24 cellular contexts compared by ENCODE assay signal in the genomic region with DNA sequence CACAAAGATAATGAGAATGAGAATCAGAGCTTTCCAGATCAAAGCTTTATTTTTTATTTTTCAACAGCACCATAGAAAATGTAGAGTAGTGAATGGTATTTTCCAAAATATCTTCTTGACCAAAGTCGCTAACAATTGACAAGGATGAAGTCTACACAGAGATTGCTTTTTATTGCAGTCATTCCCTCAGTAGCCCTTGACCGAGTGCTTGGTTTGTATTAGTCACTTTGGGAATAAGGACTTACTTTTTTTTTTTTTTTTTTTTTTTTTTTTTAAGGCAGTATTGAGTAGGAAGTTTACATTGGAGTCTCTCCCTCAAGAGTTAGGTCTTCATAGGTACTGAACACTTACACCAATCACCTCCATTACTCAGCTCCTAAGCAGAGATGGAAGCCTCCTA. TPM values are rescaled to one million over a fixed set of nuclear protein-coding genes. Genes with fewer than 3 reads are reported as not detected.
A peak's percentile ranks its signal among the peaks of the same experiment; 100 is the strongest.
DNase-seq lines count a peak whose midpoint lies in the region; ATAC-seq, FAIRE-seq and TF ChIP-seq lines count a peak whose summit lies in the region.
"Had no signal": no experiment of that assay in that cellular context is flagged by ENCODE, and none has a peak within 500 bp of the region (broad histone marks: within the 10 kb centered on the region; RNA-seq: fewer than 3 reads in every experiment).

No MANE protein-coding gene starts in this region.

- no peak overlapping the region for H3K9ac ChIP-seq in smooth muscle cell (ENCODE audit: low read depth)

- no peak for TF ChIP-seq EP300 in A549 (IDR thresholded peaks at IDR 0.05)

- POLR2A ChIA-PET in A549 (lab: Yijun Ruan, JAX), result no interaction called here

- H3K4me3 ChIP-seq in A549, result no peak overlapping the region
- no peak overlapping the region for H3K4me3 ChIP-seq in smooth muscle cell
- no peak overlapping the region for H3K4me3 ChIP-seq in prostate gland
- H3K4me3 ChIP-seq: K562, MG63, SK-N-MC had no signal

- H3K9me3 ChIP-seq in A549 (no peaks in the 10 kb centered on the region), smooth muscle cell (replicated peaks; ENCODE audit: low read depth) (no peaks in the 10 kb centered on the region), prostate gland (no peaks in the 10 kb centered on the region)
- H3K9me3 ChIP-seq: MG63 had no signal

- ATAC-seq in A549 (no peak), left colon (peak; percentile 66)
- ATAC-seq: HepG2, K562, Panc1 had no signal

- H3F3A ChIP-seq in smooth muscle cell (ENCODE audit: low read depth), result no peaks in the 10 kb centered on the region

- no peak overlapping the region for H3K4me2 ChIP-seq in A549
- H3K4me2 ChIP-seq in smooth muscle cell, result no peak overlapping the region

- TF ChIP-seq CTCF in A549 (IDR thresholded peaks at IDR 0.05), result no peak
- TF ChIP-seq CTCF in smooth muscle cell (IDR thresholded peaks at IDR 0.05; ENCODE audit: borderline replicate concordance, insufficient read depth, poor library complexity, severe bottlenecking), result no peak
- TF ChIP-seq CTCF in prostate gland (IDR thresholded peaks at IDR 0.05), result no peak

- CTCF ChIA-PET in A549 (lab: Yijun Ruan, JAX), result interaction anchor here (1.0 kb wide), 1 partner anchor 9 kb away, joined by 3 read pairs; no protein-coding TSS in a partner anchor

- DNase-seq in A549 (ENCODE audit: low read depth in 1 of 2, low spot score in 1 of 2) (no peak), M059J (ENCODE audit: low read depth) (peak; percentile 7), left colon (no peak), smooth muscle cell (lab: John Stamatoyannopoulos, UW; ENCODE audit: unreplicated experiment) (no peak), posterior cingulate gyrus (no peak), prostate gland (ENCODE audit: low spot score) (no peak)
- DNase-seq in activated CD4-positive, CD25-positive, alpha-beta regulatory T cell treated with anti-CD3 and anti-CD28 coated beads, Interleukin-2, amount 50 U/mL, for 72 hours, result no peak
- DNase-seq: ACHN, H7, HFFc6, Kasumi-1, MG63, NCI-H1694, NCI-H2029 treated with DMSO at 0.1 percent for 48 hours, NCI-H446 treated with DMSO at 0.1 percent for 48 hours, NCI-H526, NCI-H82, SIG-M5 had no signal

- H3K4me1 ChIP-seq in A549 (peaks cover 29% of the 10 kb centered on the region), smooth muscle cell (ENCODE audit: low read depth) (no peaks in the 10 kb centered on the region), prostate gland (replicated peaks) (no peaks in the 10 kb centered on the region)

- no peaks in the 10 kb centered on the region for H4K20me1 ChIP-seq in smooth muscle cell (ENCODE audit: low read depth)

- TF ChIP-seq POLR2A in A549 (IDR thresholded peaks at IDR 0.05; ENCODE audit: low read length) (no peak), prostate gland (IDR thresholded peaks at IDR 0.05) (no peak)

- no peaks in the 10 kb centered on the region for H3K36me3 ChIP-seq in smooth muscle cell (ENCODE audit: low read depth)
- no peaks in the 10 kb centered on the region for H3K36me3 ChIP-seq in prostate gland
- H3K36me3 ChIP-seq: MG63 had no signal

- peak; percentile 51 for FAIRE-seq in A549 (lab: Jason Lieb, UNC)
- FAIRE-seq: D721Med, HepG2, K562 had no signal

- 38% methylated on average over 2 of the region's 2 CpGs for WGBS in A549 (ENCODE audit: missing lambda C conversion rate)
- WGBS in smooth muscle cell (ENCODE audit: low lambda C conversion rate), result 63% methylated on average over 2 of the region's 2 CpGs
- WGBS in prostate gland, result 87% methylated on average over 2 of the region's 2 CpGs

- TF ChIP-seq RAD21 in A549 (conservative IDR thresholded peaks at IDR 0.05 in 1 of 2, IDR thresholded peaks at IDR 0.05 in 1 of 2), result no peak

- H3K27me3 ChIP-seq in smooth muscle cell (ENCODE audit: low read depth), result no peaks in the 10 kb centered on the region
- H3K27me3 ChIP-seq in prostate gland (replicated peaks; ENCODE audit: insufficient read depth), result no peaks in the 10 kb centered on the region
- H3K27me3 ChIP-seq: MG63 had no signal

- H2AFZ ChIP-seq in smooth muscle cell (ENCODE audit: low read depth), result no peak overlapping the region

- H3K27ac ChIP-seq in A549, result no peak overlapping the region
- H3K27ac ChIP-seq in smooth muscle cell (ENCODE audit: low read depth), result peak overlapping the region; percentile 18
- H3K27ac ChIP-seq in prostate gland, result no peak overlapping the region
- H3K27ac ChIP-seq: 22Rv1, SK-N-MC had no signal

- intact Hi-C loops in left colon (cut with DNase I, micrococcal nuclease) (no loop called here), posterior cingulate gyrus (cut with DNase I) (no loop called here), prostate gland (cut with DNase I) (no loop called here)

- H3K79me2 ChIP-seq in smooth muscle cell (ENCODE audit: low read depth), result no peaks in the 10 kb centered on the region

TF ChIP-seq in A549, 52 proteins besides CTCF, POLR2A, EP300 and RAD21:
- no peak for TF ChIP-seq TP53 (CRISPR knock-in tag; IDR thresholded peaks at IDR 0.05)
- no peak for TF ChIP-seq KDM5A (IDR thresholded peaks at IDR 0.05)
- TF ChIP-seq, protein P1, sequence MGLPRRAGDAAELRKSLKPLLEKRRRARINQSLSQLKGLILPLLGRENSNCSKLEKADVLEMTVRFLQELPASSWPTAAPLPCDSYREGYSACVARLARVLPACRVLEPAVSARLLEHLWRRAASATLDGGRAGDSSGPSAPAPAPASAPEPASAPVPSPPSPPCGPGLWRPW (IDR thresholded peaks at IDR 0.05), result no peak
- TF ChIP-seq, protein P2, sequence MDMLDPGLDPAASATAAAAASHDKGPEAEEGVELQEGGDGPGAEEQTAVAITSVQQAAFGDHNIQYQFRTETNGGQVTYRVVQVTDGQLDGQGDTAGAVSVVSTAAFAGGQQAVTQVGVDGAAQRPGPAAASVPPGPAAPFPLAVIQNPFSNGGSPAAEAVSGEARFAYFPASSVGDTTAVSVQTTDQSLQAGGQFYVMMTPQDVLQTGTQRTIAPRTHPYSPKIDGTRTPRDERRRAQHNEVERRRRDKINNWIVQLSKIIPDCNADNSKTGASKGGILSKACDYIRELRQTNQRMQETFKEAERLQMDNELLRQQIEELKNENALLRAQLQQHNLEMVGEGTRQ (IDR thresholded peaks at IDR 0.05), result no peak
- TF ChIP-seq BHLHE40 (IDR thresholded peaks at IDR 0.05; ENCODE audit: low read depth, low read length), result no peak
- no peak for TF ChIP-seq CBX8 (IDR thresholded peaks at IDR 0.05)
- no peak for TF ChIP-seq FOSL2 (IDR thresholded peaks at IDR 0.05)
- TF ChIP-seq FOSL2 (CRISPR knock-in tag; IDR thresholded peaks at IDR 0.05), result no peak
- no peak for TF ChIP-seq NR3C1 (IDR thresholded peaks at IDR 0.05)
- TF ChIP-seq, protein P3, sequence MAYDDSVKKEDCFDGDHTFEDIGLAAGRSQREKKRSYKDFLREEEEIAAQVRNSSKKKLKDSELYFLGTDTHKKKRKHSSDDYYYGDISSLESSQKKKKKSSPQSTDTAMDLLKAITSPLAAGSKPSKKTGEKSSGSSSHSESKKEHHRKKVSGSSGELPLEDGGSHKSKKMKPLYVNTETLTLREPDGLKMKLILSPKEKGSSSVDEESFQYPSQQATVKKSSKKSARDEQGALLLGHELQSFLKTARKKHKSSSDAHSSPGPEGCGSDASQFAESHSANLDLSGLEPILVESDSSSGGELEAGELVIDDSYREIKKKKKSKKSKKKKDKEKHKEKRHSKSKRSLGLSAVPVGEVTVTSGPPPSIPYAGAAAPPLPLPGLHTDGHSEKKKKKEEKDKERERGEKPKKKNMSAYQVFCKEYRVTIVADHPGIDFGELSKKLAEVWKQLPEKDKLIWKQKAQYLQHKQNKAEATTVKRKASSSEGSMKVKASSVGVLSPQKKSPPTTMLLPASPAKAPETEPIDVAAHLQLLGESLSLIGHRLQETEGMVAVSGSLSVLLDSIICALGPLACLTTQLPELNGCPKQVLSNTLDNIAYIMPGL (CRISPR knock-in tag; IDR thresholded peaks at IDR 0.05; ENCODE audit: borderline replicate concordance), result no peak
TF ChIP-seq in A549: peak in this region for 0.

RNA-seq across cellular contexts. Expression of a gene that starts 39.8 kb away (rescaled TPM):
- polyA plus RNA-seq in A549 (2011; rRNA removed) (2.0 and 2.6 TPM in 2 replicates), A549 (2017; fragmentation: RNase III; extraction: RNeasy Plus Mini Kit Qiagen cat#74134 plus additional on column Dnase treatment) (2.2 to 2.3 TPM (median 2.3 TPM) in 3 replicates), smooth muscle cell (5.6 and 11.2 TPM in 2 replicates)
- 0.16 and 0.25 TPM in 2 replicates for polyA plus RNA-seq in A549 (2012; cell fraction: cytosol; rRNA removed)
- polyA plus RNA-seq in A549 (2012; cell fraction: nucleus; rRNA removed), result 0.22 and 0.37 TPM in 2 replicates
- polyA minus RNA-seq in A549 (2011; rRNA and poly(A)+ RNA removed), result 3.3 and 4.1 TPM in 2 replicates
- total RNA-seq in M059J (2014; rRNA removed; shearing (Covaris generic)), result 1.3 and 2.0 TPM in 2 replicates
- total RNA-seq in left colon (10 to 100 TPM; 26.2 to 33.7 TPM), smooth muscle cell (14.3 and 43.8 TPM in 2 replicates), prostate gland (10 to 100 TPM; 13.0 to 39.6 TPM)
- total RNA-seq: HFFc6 had no signal
